Comparison of ENCODE assay signal across 10 cellular contexts in the genomic region with DNA sequence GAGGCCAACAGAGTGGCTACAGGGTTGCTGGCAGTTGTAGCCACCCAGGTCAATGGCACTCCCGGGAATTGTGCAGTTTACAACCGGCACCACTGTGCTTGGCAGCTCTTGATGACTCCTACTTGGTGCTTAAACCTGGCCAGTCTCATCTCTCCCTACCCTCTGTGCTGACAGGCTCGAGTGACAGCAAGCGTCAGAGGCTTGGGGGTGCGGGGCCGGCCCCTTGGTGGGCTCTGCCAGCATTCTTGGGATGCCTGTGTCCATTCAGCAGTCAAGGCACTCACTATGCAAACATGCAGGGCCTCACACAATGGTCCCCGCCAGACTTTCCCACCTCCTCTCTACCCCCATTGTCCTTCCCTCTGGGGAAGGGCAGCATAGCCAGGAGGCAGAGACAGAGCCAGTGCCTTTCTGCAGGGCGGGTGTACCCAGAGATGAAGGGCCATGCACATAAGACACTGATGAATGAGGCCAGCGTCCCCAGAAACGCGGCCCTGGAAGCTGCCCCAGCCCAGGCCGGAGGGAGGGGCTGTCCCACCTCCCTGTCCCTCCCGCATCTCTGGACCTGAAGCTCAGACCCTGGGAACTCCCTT. TPM values are rescaled to one million over a fixed set of nuclear protein-coding genes. Genes with fewer than 3 reads are reported as not detected.
DNase-seq lines count a peak whose midpoint lies in the region; ATAC-seq and TF ChIP-seq lines count a peak whose summit lies in the region.
"Had no signal": no experiment of that assay in that cellular context is flagged by ENCODE, and none has a peak within 500 bp of the region (broad histone marks: within the 10 kb centered on the region; RNA-seq: fewer than 3 reads in every experiment).

No MANE protein-coding gene starts in this region.

- H3F3A ChIP-seq in SK-N-SH (replicated peaks; ENCODE audit: insufficient read depth): no peaks in the 10 kb centered on the region

- H3K27ac Mint-ChIP-seq in Caco-2 (ENCODE audit: unreplicated experiment) (peak overlapping the region; percentile 97), neural crest cell (ENCODE audit: unreplicated experiment) (peak overlapping the region; percentile 96)
- H3K27ac Mint-ChIP-seq: CD8-positive, alpha-beta T cell had no signal

- H3K4me1 Mint-ChIP-seq in Caco-2 (ENCODE audit: low read depth, unreplicated experiment): peaks cover 29% of the 10 kb centered on the region
- peaks cover 54% of the 10 kb centered on the region for H3K4me1 Mint-ChIP-seq in neural crest cell

- H3K27me3 Mint-ChIP-seq in Caco-2 (ENCODE audit: insufficient read depth, unreplicated experiment) (no peaks in the 10 kb centered on the region), neural crest cell (ENCODE audit: low read depth) (peaks cover 3% of the 10 kb centered on the region)

- no peaks in the 10 kb centered on the region for H3K27me3 ChIP-seq in Caco-2 (replicated peaks; ENCODE audit: control insufficient read depth, insufficient read depth, low read length)
- H3K27me3 ChIP-seq in SK-N-SH (ENCODE audit: insufficient read depth): no peaks in the 10 kb centered on the region

- TF ChIP-seq EP300 in SK-N-SH (IDR thresholded peaks at IDR 0.05; ENCODE audit: borderline replicate concordance in 1 of 2, low read depth in 1 of 2, low read length in 1 of 2): no peak

- H4K20me1 ChIP-seq in SK-N-SH (ENCODE audit: insufficient read depth): no peaks in the 10 kb centered on the region

- no peaks in the 10 kb centered on the region for H3K9me3 Mint-ChIP-seq in Caco-2 (ENCODE audit: unreplicated experiment)
- H3K9me3 Mint-ChIP-seq in neural crest cell: no peaks in the 10 kb centered on the region
- H3K9me3 Mint-ChIP-seq: CD8-positive, alpha-beta T cell had no signal

- H2AFZ ChIP-seq in SK-N-SH (ENCODE audit: low read depth): no peak overlapping the region; the same call in 1 of the 2 replicates

- no peak overlapping the region for H3K9ac ChIP-seq in SK-N-SH

- H3K27ac ChIP-seq in SK-N-SH (ENCODE audit: low read depth in 2 of 2, low read length in 1 of 2): no peak overlapping the region

- no peaks in the 10 kb centered on the region for H3K9me2 ChIP-seq in SK-N-SH

- peak overlapping the region; percentile 70 for H3K4me3 Mint-ChIP-seq in Caco-2 (ENCODE audit: unreplicated experiment)
- H3K4me3 Mint-ChIP-seq in neural crest cell: peak overlapping the region; percentile 82
- H3K4me3 Mint-ChIP-seq: CD8-positive, alpha-beta T cell had no signal

- WGBS in SK-N-SH (ENCODE audit: low lambda C conversion rate): 49% methylated on average over 12 of the region's 13 CpGs

- ATAC-seq in Right ventricle myocardium superior (ENCODE audit: poor library complexity) (peak; percentile 79), HG03196 (IDR thresholded peaks at IDR 0.05; ENCODE audit: unreplicated experiment) (no peak)

- H3K4me1 ChIP-seq in Caco-2: peaks cover 58% of the 10 kb centered on the region
- H3K4me1 ChIP-seq in SK-N-SH (ENCODE audit: control insufficient read depth in 1 of 2, insufficient read depth in 2 of 2, low read depth in 1 of 2, low read length in 1 of 2): peaks cover 11 to 14% of the 10 kb centered on the region in 2 experiments; a peak in 3 of 4 replicates

- H3K79me2 ChIP-seq in SK-N-SH (ENCODE audit: insufficient read depth): no peaks in the 10 kb centered on the region

- intact Hi-C loops in Caco-2 (cut with micrococcal nuclease; ENCODE audit: unreplicated experiment) (no loop called here), Right ventricle myocardium superior (cut with DNase I) (no loop called here)

- DNase-seq in Caco-2 (peak; percentile 86 to 92), SK-N-SH (no peak), Right ventricle myocardium superior (peak; percentile 84), neural crest cell (ENCODE audit: low read depth, low spot score) (peak; percentile 57), GM10266 (ENCODE audit: extremely low spot score) (no peak), NCI-H446 (lab: John Stamatoyannopoulos, UW) (no peak), SKM-1 (lab: John Stamatoyannopoulos, UW; ENCODE audit: unreplicated experiment) (no peak)
- DNase-seq: NCI-H1092 treated with DMSO at 0.1 percent for 48 hours had no signal

- POLR2A ChIA-PET in Caco-2 (lab: Charles Lee) (interaction anchor here (0.6 kb wide), 1 partner anchor 194 kb away, joined by 3 read pairs; no protein-coding TSS in a partner anchor), SK-N-SH (lab: Yijun Ruan, JAX) (no interaction called here)

- TF ChIP-seq CTCF in Caco-2 (IDR thresholded peaks at IDR 0.05; ENCODE audit: insufficient read depth in 1 of 2, low read depth in 1 of 2, low read length in 1 of 2, severe bottlenecking in 1 of 2, unreplicated experiment in 1 of 2) (no peak), SK-N-SH (IDR thresholded peaks at IDR 0.05) (no peak), neural crest cell (conservative IDR thresholded peaks at IDR 0.05) (no peak), GM10266 (IDR thresholded peaks at IDR 0.05; ENCODE audit: control insufficient read depth, insufficient read depth, low read depth, missing control alignments) (no peak)

- TF ChIP-seq RAD21 in SK-N-SH (IDR thresholded peaks at IDR 0.05; ENCODE audit: low read length): no peak

- H3K9me3 ChIP-seq in Caco-2: no peaks in the 10 kb centered on the region
- no peaks in the 10 kb centered on the region for H3K9me3 ChIP-seq in SK-N-SH

- no peaks in the 10 kb centered on the region for H3K36me3 ChIP-seq in Caco-2 (ENCODE audit: control insufficient read depth, insufficient read depth, low read length)
- H3K36me3 ChIP-seq in SK-N-SH (replicated peaks in 1 of 2; ENCODE audit: control insufficient read depth in 1 of 2, insufficient read depth in 2 of 2, low read length in 1 of 2): no peaks in the 10 kb centered on the region

- BruUV-seq in Caco-2 (replicated peaks; lab: Mats Ljungman, UMichigan): no TSS peak

- H3K4me2 ChIP-seq in SK-N-SH: no peak overlapping the region

- H3K4me3 ChIP-seq in Caco-2 (ENCODE audit: low read depth, low read length): no peak overlapping the region
- no peak overlapping the region for H3K4me3 ChIP-seq in SK-N-SH (ENCODE audit: low read depth in 2 of 2, low read length in 1 of 2)

- H3K36me3 Mint-ChIP-seq in Caco-2 (ENCODE audit: insufficient read depth, unreplicated experiment) (peaks cover 6% of the 10 kb centered on the region), neural crest cell (ENCODE audit: low read depth) (no peaks in the 10 kb centered on the region)
- H3K36me3 Mint-ChIP-seq: CD8-positive, alpha-beta T cell had no signal

- CTCF ChIA-PET in Caco-2 (lab: Charles Lee): interaction anchor here (0.8 to 1.8 kb wide), 4 partner anchors 16 to 87 kb away, joined by 3 to 7 read pairs (median 4); no protein-coding TSS in a partner anchor
- CTCF ChIA-PET in SK-N-SH (lab: Yijun Ruan, JAX): interaction anchor here (1.0 to 2.8 kb wide), 3 partner anchors 11 to 85 kb away, joined by 3 to 12 read pairs (median 3); no protein-coding TSS in a partner anchor

TF ChIP-seq in SK-N-SH, 30 proteins besides CTCF, POLR2A, EP300 and RAD21:
- 0 out of 2 replicates have a peak, but pooled peaks have one; percentile 9 for TF ChIP-seq FOSL2 (IDR thresholded peaks at IDR 0.05; ENCODE audit: borderline replicate concordance, low read depth)
- 0 out of 2 replicates have a peak, but pooled peaks have one; percentile 35 for TF ChIP-seq TEAD4 (IDR thresholded peaks at IDR 0.05; ENCODE audit: borderline replicate concordance, insufficient read depth)
- TF ChIP-seq, protein P1, sequence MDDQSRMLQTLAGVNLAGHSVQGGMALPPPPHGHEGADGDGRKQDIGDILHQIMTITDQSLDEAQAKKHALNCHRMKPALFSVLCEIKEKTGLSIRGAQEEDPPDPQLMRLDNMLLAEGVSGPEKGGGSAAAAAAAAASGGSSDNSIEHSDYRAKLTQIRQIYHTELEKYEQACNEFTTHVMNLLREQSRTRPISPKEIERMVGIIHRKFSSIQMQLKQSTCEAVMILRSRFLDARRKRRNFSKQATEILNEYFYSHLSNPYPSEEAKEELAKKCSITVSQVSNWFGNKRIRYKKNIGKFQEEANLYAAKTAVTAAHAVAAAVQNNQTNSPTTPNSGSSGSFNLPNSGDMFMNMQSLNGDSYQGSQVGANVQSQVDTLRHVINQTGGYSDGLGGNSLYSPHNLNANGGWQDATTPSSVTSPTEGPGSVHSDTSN (IDR thresholded peaks at IDR 0.05): peak; percentile 77
- TF ChIP-seq TCF12 (IDR thresholded peaks at IDR 0.05): peak; percentile 36; the same call in 1 of the 2 replicates
- TF ChIP-seq MEF2A (IDR thresholded peaks at IDR 0.05; ENCODE audit: borderline replicate concordance, low read depth): no peak
- no peak for TF ChIP-seq RXRA (IDR thresholded peaks at IDR 0.05; ENCODE audit: borderline replicate concordance, low read depth)
- no peak for TF ChIP-seq RCOR1 (IDR thresholded peaks at IDR 0.05; ENCODE audit: low read length)

RNA-seq across cellular contexts. Expression of a gene that starts 26.3 kb away (rescaled TPM):
- total RNA-seq in Caco-2 (2022): 5.5 and 6.3 TPM in 2 replicates
- 2.6 and 6.6 TPM in 2 replicates for polyA plus RNA-seq in SK-N-SH (2012; rRNA removed)
- polyA plus RNA-seq in SK-N-SH (2012; cell fraction: cytosol; rRNA removed): 3.3 and 4.8 TPM in 2 replicates
- polyA plus RNA-seq in SK-N-SH (2012; cell fraction: nucleus; rRNA removed): 25.0 and 35.2 TPM in 2 replicates
- total RNA-seq in Right ventricle myocardium superior: 16.8 TPM
- total RNA-seq in neural crest cell: 99.0 and 99.7 TPM in 2 replicates

Comparison
In these comparisons a context has a peak if more than half of its experiments do, and no peak if none do; other contexts are left out.
1. DNase-seq: peak in Caco-2 (2 of 2), Right ventricle myocardium superior (single experiment) and neural crest cell (single experiment); none in SK-N-SH (single experiment), GM10266 (single experiment), NCI-H446 (0 of 2) and SKM-1 (single experiment).